In the genomic region with DNA sequence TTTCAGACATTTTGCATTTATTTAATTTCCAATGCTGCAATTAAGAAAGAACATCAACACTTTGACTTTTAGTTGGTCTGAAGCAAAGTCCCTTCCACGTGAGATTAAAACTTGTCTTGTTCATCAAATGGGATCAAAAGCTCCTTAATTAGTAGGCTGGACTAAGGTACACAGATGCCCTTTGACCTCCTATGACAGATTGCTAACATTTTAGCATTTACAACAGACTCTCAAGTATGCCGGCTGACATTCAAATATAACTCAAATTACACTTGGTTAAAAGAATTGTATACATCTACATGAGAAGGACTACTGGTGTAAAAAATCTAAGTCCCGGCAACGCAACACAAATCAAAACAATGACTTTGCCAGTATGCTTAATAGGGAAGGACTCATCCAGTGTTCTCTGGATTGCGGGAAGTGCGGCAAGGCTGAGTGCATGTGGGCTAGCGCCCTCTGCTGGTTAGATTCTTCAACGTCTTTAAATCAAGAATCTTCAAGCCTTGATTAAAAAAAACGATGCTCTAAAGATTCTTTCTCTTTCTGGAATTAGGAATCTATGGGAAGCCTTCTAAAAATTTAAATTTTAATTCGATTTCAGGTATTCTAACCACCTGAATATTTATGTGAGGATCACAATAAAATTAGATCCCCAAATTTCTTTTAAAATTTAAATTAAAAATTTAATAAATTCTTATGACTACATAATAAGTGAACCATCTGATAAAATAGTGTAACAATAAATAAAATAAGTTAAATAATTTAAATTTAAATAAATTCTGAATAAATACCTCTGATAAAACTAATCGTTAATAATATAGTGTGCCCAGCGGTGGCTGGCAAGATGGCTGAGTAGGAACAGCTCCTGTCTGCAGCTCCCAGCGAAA, we compare ENCODE assay signal across 8 cellular contexts.
DNase-seq lines count a peak whose midpoint lies in the region; ATAC-seq, FAIRE-seq and TF ChIP-seq lines count a peak whose summit lies in the region.

No MANE protein-coding gene starts in this region.

- H2AFZ ChIP-seq in GM12878 (ENCODE audit: control insufficient read depth, low read depth, low read length): no peak overlapping the region

- peak; percentile 74 for ATAC-seq in GM12878
- no peak for ATAC-seq in HG03520 (IDR thresholded peaks at IDR 0.05; ENCODE audit: unreplicated experiment)

- in situ Hi-C loops in GM12878 (cut with MboI): loop anchor here (10.0 kb wide), 1 partner anchor 1173 kb away; no protein-coding TSS in a partner anchor

- peak; percentile 64 for TF ChIP-seq RAD21 in GM12878 (IDR thresholded peaks at IDR 0.05; ENCODE audit: insufficient read depth, low read depth, low read length)

- intact Hi-C loops in GM12878 (cut with micrococcal nuclease; ENCODE audit: unreplicated experiment): loop anchor here (5.0 to 10.0 kb wide), 4 partner anchors 234 to 1176 kb away; no protein-coding TSS in a partner anchor

- WGBS in GM12878 (ENCODE audit: insufficient coverage, insufficient replicate concordance, low lambda C conversion rate, missing lambda C conversion rate): 26% methylated on average over 13 of the region's 13 CpGs

- H3K4me3 ChIP-seq in H7 (ENCODE audit: insufficient read depth, low read depth, low read length) (no peak overlapping the region), GM12878 (no peak overlapping the region), retinal pigment epithelial cell (ENCODE audit: low read length) (no peak overlapping the region)

- TF ChIP-seq POLR2A in GM12878 (IDR thresholded peaks at IDR 0.05; ENCODE audit: low read depth, low read length): no peak

- H3K4me1 ChIP-seq in GM12878 (ENCODE audit: control insufficient read depth, insufficient read depth, low read length): no peaks in the 10 kb centered on the region

- H4K20me1 ChIP-seq in GM12878 (ENCODE audit: control insufficient read depth, insufficient read depth): no peaks in the 10 kb centered on the region

- no peaks in the 10 kb centered on the region for H3K36me3 ChIP-seq in H7 (replicated peaks; ENCODE audit: control insufficient read depth, insufficient read depth, low read length)
- H3K36me3 ChIP-seq in GM12878 (ENCODE audit: control insufficient read depth in 2 of 2, insufficient read depth in 2 of 2, low read length in 1 of 2): no peaks in the 10 kb centered on the region

- CTCF ChIA-PET in GM12878 (lab: Yijun Ruan, JAX): interaction anchor here (0.6 to 4.6 kb wide), 19 partner anchors 11 to 1179 kb away, joined by 3 to 21 read pairs (median 4); no protein-coding TSS in a partner anchor

- no peak overlapping the region for H3K27ac ChIP-seq in GM12878 (ENCODE audit: control insufficient read depth, insufficient read depth)

- H3K9ac ChIP-seq in GM12878 (ENCODE audit: control insufficient read depth, insufficient read depth, low read length): no peak overlapping the region

- H3K9me3 ChIP-seq in GM12878 (replicated peaks; ENCODE audit: control insufficient read depth, insufficient read depth, low read length): no peaks in the 10 kb centered on the region

- FAIRE-seq in GM12878 (lab: Jason Lieb, UNC): no peak

- POLR2A ChIA-PET in GM12878 (lab: Charles Lee): no interaction called here

- no peaks in the 10 kb centered on the region for H3K79me2 ChIP-seq in GM12878 (ENCODE audit: control insufficient read depth, insufficient read depth, low read length)

- H3K27me3 ChIP-seq in H7 (ENCODE audit: control insufficient read depth, insufficient read depth, low read length) (no peaks in the 10 kb centered on the region), GM12878 (replicated peaks in 1 of 2; ENCODE audit: control insufficient read depth in 2 of 2, insufficient read depth in 2 of 2, low read length in 1 of 2) (no peaks in the 10 kb centered on the region)

- TF ChIP-seq EP300 in GM12878 (IDR thresholded peaks at IDR 0.05; ENCODE audit: borderline replicate concordance in 1 of 2, control insufficient read depth in 1 of 2, low read depth in 2 of 2, low read length in 2 of 2): no peak

- SMC1A ChIA-PET in GM12878 (lab: Charles Lee; ENCODE audit: uncharacterized antibody, unreplicated experiment): interaction anchor here (0.7 to 4.5 kb wide), 13 partner anchors 9 to 1182 kb away, joined by 3 to 25 read pairs (median 3); no protein-coding TSS in a partner anchor

- TF ChIP-seq CTCF in GM12878 (IDR thresholded peaks at IDR 0.05 in 2 of 3, conservative IDR thresholded peaks at IDR 0.05 in 1 of 3; ENCODE audit: control insufficient read depth in 2 of 3, extremely low read depth in 1 of 3, insufficient read depth in 1 of 3, low read depth in 3 of 3, low read length in 3 of 3): peak; percentile 70 to 77 (median 74)
- TF ChIP-seq CTCF in retinal pigment epithelial cell (conservative IDR thresholded peaks at IDR 0.05; ENCODE audit: low read depth, low read length): peak; percentile 85

- H3K4me2 ChIP-seq in GM12878 (ENCODE audit: control insufficient read depth, insufficient read depth): no peak overlapping the region

- RAD21 ChIA-PET in GM12878 (lab: Charles Lee; ENCODE audit: unreplicated experiment): interaction anchor here (1.0 to 2.2 kb wide), 6 partner anchors 87 to 1933 kb away, joined by 3 to 15 read pairs (median 3); no protein-coding TSS in a partner anchor

- BruUV-seq in GM12878 (replicated peaks; lab: Mats Ljungman, UMichigan): no TSS peak

- peak; percentile 52 for DNase-seq in DMS114 treated with DMSO at 0.1 percent for 48 hours (lab: John Stamatoyannopoulos, UW; ENCODE audit: unreplicated experiment)
- peak; percentile 2 for DNase-seq in H7
- peak; percentile 81 for DNase-seq in NCI-H1092 treated with DMSO at 0.1 percent for 48 hours (lab: John Stamatoyannopoulos, UW)
- DNase-seq in SK-N-DZ (ENCODE audit: low spot score): peak; percentile 81
- DNase-seq in GM12878 (ENCODE audit: low read depth, low spot score): no peak
- peak in 41 of 51 donors; percentile 0 to 81 (median 30) for DNase-seq in hypothalamus (lab: John Stamatoyannopoulos, UW)
- peak; percentile 62 for DNase-seq in retinal pigment epithelial cell (ENCODE audit: low read depth)

TF ChIP-seq in GM12878, 131 proteins besides CTCF, POLR2A, EP300 and RAD21:
- TF ChIP-seq WRNIP1 (IDR thresholded peaks at IDR 0.05; ENCODE audit: borderline replicate concordance, low read depth, low read length): no peak
- peak; percentile 75 for TF ChIP-seq SMC3 (IDR thresholded peaks at IDR 0.05; ENCODE audit: borderline replicate concordance, low read length)
